In genomic region chr4:8504279-8505007, GRCh38 we compare ENCODE assay signal across 16 cellular contexts.
DNase-seq lines count a peak whose midpoint lies in the region; ATAC-seq, FAIRE-seq and TF ChIP-seq lines count a peak whose summit lies in the region.
"Had no signal": no experiment of that assay in that cellular context is flagged by ENCODE, and none has a peak within 500 bp of the region (broad histone marks: within the 10 kb centered on the region; RNA-seq: fewer than 3 reads in every experiment).

No MANE protein-coding gene starts in this region.

- H3K79me1 ChIP-seq in neuronal stem cell (ENCODE audit: low read depth, low read length) = no peaks in the 10 kb centered on the region

- CTCF ChIA-PET in activated CD4-positive, alpha-beta memory T cell treated with anti-CD3 and anti-CD28 coated beads, Interleukin-2, amount 10 ng/mL, durations not matched to agents 7 days and 5 days (lab: Charles Lee) = no interaction called here

- no peaks in the 10 kb centered on the region for H3K4me1 Mint-ChIP-seq in activated CD4-positive, alpha-beta memory T cell treated with anti-CD3 and anti-CD28 coated beads, Interleukin-2, amount 10 ng/mL, durations not matched to agents 7 days and 5 days
- H3K4me1 Mint-ChIP-seq in activated T-cell treated with anti-CD3 and anti-CD28 coated beads, Interleukin-2, amount 50 U/mL, for 4 hours (ENCODE audit: low read depth) = no peaks in the 10 kb centered on the region
- H3K4me1 Mint-ChIP-seq: activated naive CD8-positive, alpha-beta T cell treated with anti-CD3 and anti-CD28 coated beads, Interleukin-2, amount 10 ng/mL, durations not matched to agents 7 days and 5 days; CD4-positive, CD25-positive, alpha-beta regulatory T cell; stimulated activated naive CD8-positive, alpha-beta T cell treated with anti-CD3 and anti-CD28 coated beads, Interleukin-15, amount 100 ng/mL, for 72 hours had no signal

- H2BK5ac ChIP-seq in neuronal stem cell (ENCODE audit: low read length) = peak overlapping the region; percentile 57

- no peak overlapping the region for H2AFZ ChIP-seq in neuronal stem cell (ENCODE audit: low read length)

- H3K27me3 Mint-ChIP-seq in activated CD4-positive, alpha-beta memory T cell treated with anti-CD3 and anti-CD28 coated beads, Interleukin-2, amount 10 ng/mL, durations not matched to agents 7 days and 5 days = no peaks in the 10 kb centered on the region
- H3K27me3 Mint-ChIP-seq in activated T-cell treated with anti-CD3 and anti-CD28 coated beads, Interleukin-2, amount 50 U/mL, for 4 hours (ENCODE audit: low read depth) = no peaks in the 10 kb centered on the region
- H3K27me3 Mint-ChIP-seq: activated naive CD8-positive, alpha-beta T cell treated with anti-CD3 and anti-CD28 coated beads, Interleukin-2, amount 10 ng/mL, durations not matched to agents 7 days and 5 days; stimulated activated naive CD8-positive, alpha-beta T cell treated with anti-CD3 and anti-CD28 coated beads, Interleukin-15, amount 100 ng/mL, for 72 hours had no signal

- H3K27ac ChIP-seq in SJCRH30 = no peak overlapping the region
- H3K27ac ChIP-seq in neuronal stem cell (replicated peaks; ENCODE audit: low read length) = no peak overlapping the region
- H3K27ac ChIP-seq: esophagus squamous epithelium had no signal

- H3K9ac ChIP-seq in neuronal stem cell (ENCODE audit: low read depth, low read length, poor library complexity) = no peak overlapping the region

- peak overlapping the region; percentile 90 for H2AK5ac ChIP-seq in neuronal stem cell (ENCODE audit: low read depth, low read length)

- FAIRE-seq in H54 (lab: Jason Lieb, UNC) = no peak
- FAIRE-seq: colon had no signal

- H4K8ac ChIP-seq in neuronal stem cell (ENCODE audit: low read depth, low read length) = no peak overlapping the region

- H3K27ac Mint-ChIP-seq in activated CD4-positive, alpha-beta memory T cell treated with anti-CD3 and anti-CD28 coated beads, Interleukin-2, amount 10 ng/mL, durations not matched to agents 7 days and 5 days = no peak overlapping the region
- H3K27ac Mint-ChIP-seq: activated naive CD8-positive, alpha-beta T cell treated with anti-CD3 and anti-CD28 coated beads, Interleukin-2, amount 10 ng/mL, durations not matched to agents 7 days and 5 days had no signal

- peak overlapping the region; percentile 81 for H3K18ac ChIP-seq in neuronal stem cell (ENCODE audit: low read length)

- H3K27me3 ChIP-seq in SJCRH30 = no peaks in the 10 kb centered on the region
- peaks cover 0 to 15% (median 0%) of the 10 kb centered on the region in 3 experiments for H3K27me3 ChIP-seq in neuronal stem cell (ENCODE audit: control insufficient read depth in 3 of 3, insufficient read depth in 3 of 3, low read depth in 1 of 3, low read length in 3 of 3)
- H3K27me3 ChIP-seq: esophagus squamous epithelium had no signal

- H2BK120ac ChIP-seq in neuronal stem cell (ENCODE audit: low read depth, low read length) = no peak overlapping the region

- no peak for ATAC-seq in activated T-cell treated with anti-CD3 and anti-CD28 coated beads, Interleukin-2, amount 50 U/mL, for 4 hours
- ATAC-seq: stimulated activated naive CD8-positive, alpha-beta T cell treated with anti-CD3 and anti-CD28 coated beads, Interleukin-15, amount 100 ng/mL, for 72 hours had no signal

- peaks cover 60% of the 10 kb centered on the region for H3K4me1 ChIP-seq in SJCRH30
- peaks cover 12 to 26% of the 10 kb centered on the region in 2 donors for H3K4me1 ChIP-seq in neuronal stem cell (ENCODE audit: control insufficient read depth in 2 of 2, insufficient read depth in 1 of 2, low read depth in 1 of 2, low read length in 2 of 2)

- no peak overlapping the region for H3K14ac ChIP-seq in neuronal stem cell (ENCODE audit: low read length)

- WGBS in neuronal stem cell (ENCODE audit: extremely low coverage in 2 of 2, insufficient read length in 2 of 2, insufficient replicate concordance in 1 of 2), 2 donors = no CpG with 5 or more reads among the region's 15 CpGs

- no peak overlapping the region for H3K4me3 Mint-ChIP-seq in activated CD4-positive, alpha-beta memory T cell treated with anti-CD3 and anti-CD28 coated beads, Interleukin-2, amount 10 ng/mL, durations not matched to agents 7 days and 5 days
- H3K4me3 Mint-ChIP-seq in activated T-cell treated with anti-CD3 and anti-CD28 coated beads, Interleukin-2, amount 50 U/mL, for 4 hours = no peak overlapping the region
- H3K4me3 Mint-ChIP-seq: activated naive CD8-positive, alpha-beta T cell treated with anti-CD3 and anti-CD28 coated beads, Interleukin-2, amount 10 ng/mL, durations not matched to agents 7 days and 5 days; CD4-positive, CD25-positive, alpha-beta regulatory T cell; stimulated activated naive CD8-positive, alpha-beta T cell treated with anti-CD3 and anti-CD28 coated beads, Interleukin-15, amount 100 ng/mL, for 72 hours had no signal

- peak overlapping the region; percentile 60 for H3K23ac ChIP-seq in neuronal stem cell (ENCODE audit: low read depth, low read length, poor library complexity)

- H3K9me3 Mint-ChIP-seq in activated CD4-positive, alpha-beta memory T cell treated with anti-CD3 and anti-CD28 coated beads, Interleukin-2, amount 10 ng/mL, durations not matched to agents 7 days and 5 days = no peaks in the 10 kb centered on the region
- no peaks in the 10 kb centered on the region for H3K9me3 Mint-ChIP-seq in activated T-cell treated with anti-CD3 and anti-CD28 coated beads, Interleukin-2, amount 50 U/mL, for 4 hours
- H3K9me3 Mint-ChIP-seq: activated naive CD8-positive, alpha-beta T cell treated with anti-CD3 and anti-CD28 coated beads, Interleukin-2, amount 10 ng/mL, durations not matched to agents 7 days and 5 days; stimulated activated naive CD8-positive, alpha-beta T cell treated with anti-CD3 and anti-CD28 coated beads, Interleukin-15, amount 100 ng/mL, for 72 hours had no signal

- no peak overlapping the region for H2BK12ac ChIP-seq in neuronal stem cell (ENCODE audit: low read length)

- H3K4ac ChIP-seq in neuronal stem cell (ENCODE audit: low read length) = no peak overlapping the region

- TF ChIP-seq POLR2A in H54 (IDR thresholded peaks at IDR 0.05; ENCODE audit: low read depth, low read length) = no peak

- POLR2A ChIA-PET in activated CD4-positive, alpha-beta memory T cell treated with anti-CD3 and anti-CD28 coated beads, Interleukin-2, amount 10 ng/mL, durations not matched to agents 7 days and 5 days (lab: Charles Lee) = no interaction called here

- peak overlapping the region; percentile 15 for H2BK15ac ChIP-seq in neuronal stem cell (ENCODE audit: low read length)

- DNase-seq in DMS153 (lab: John Stamatoyannopoulos, UW) (peak; percentile 3), LoVo (ENCODE audit: low spot score) (peak; percentile 15), SJCRH30 (peak; percentile 46 to 60), neuronal stem cell (ENCODE audit: low spot score) (no peak), H54 (ENCODE audit: insufficient read length, low spot score) (no peak), HPDE6-E6E7 (ENCODE audit: extremely low spot score) (no peak)
- DNase-seq in activated CD4-positive, alpha-beta memory T cell treated with anti-CD3 and anti-CD28 coated beads, Interleukin-2, amount 10 ng/mL, durations not matched to agents 7 days and 5 days = no peak
- no peak for DNase-seq in activated T-cell treated with anti-CD3 and anti-CD28 coated beads, Interleukin-2, amount 50 U/mL, for 4 hours
- DNase-seq: activated naive CD8-positive, alpha-beta T cell treated with anti-CD3 and anti-CD28 coated beads, Interleukin-2, amount 10 ng/mL, durations not matched to agents 7 days and 5 days; CD4-positive, CD25-positive, alpha-beta regulatory T cell; esophagus squamous epithelium; midbrain; NCI-H1436 treated with DMSO at 0.1 percent for 48 hours; retina; stimulated activated naive CD8-positive, alpha-beta T cell treated with anti-CD3 and anti-CD28 coated beads, Interleukin-15, amount 100 ng/mL, for 72 hours had no signal

- H3K4me3 ChIP-seq in SJCRH30 = no peak overlapping the region
- H3K4me3 ChIP-seq in neuronal stem cell (ENCODE audit: low read length in 2 of 2) = no peak overlapping the region
- H3K4me3 ChIP-seq: esophagus squamous epithelium had no signal

- H4K91ac ChIP-seq in neuronal stem cell (ENCODE audit: low read depth, low read length, poor library complexity) = no peak overlapping the region

- H3K36me3 ChIP-seq in SJCRH30 (no peaks in the 10 kb centered on the region), neuronal stem cell (replicated peaks in 1 of 2; ENCODE audit: control insufficient read depth in 2 of 2, insufficient read depth in 2 of 2, low read length in 2 of 2) (no peaks in the 10 kb centered on the region)
- H3K36me3 ChIP-seq: esophagus squamous epithelium had no signal

- 0 out of 2 replicates have a peak, but pooled peaks cover 4% of the 10 kb centered on the region for H3K9me3 ChIP-seq in SJCRH30 (replicated peaks)
- peaks cover 3% of the 10 kb centered on the region in 2 donors for H3K9me3 ChIP-seq in neuronal stem cell (replicated peaks in 1 of 2; ENCODE audit: control insufficient read depth in 2 of 2, insufficient read depth in 1 of 2, low read depth in 1 of 2, low read length in 2 of 2)
- H3K9me3 ChIP-seq: esophagus squamous epithelium had no signal

- H3K36me3 Mint-ChIP-seq in activated CD4-positive, alpha-beta memory T cell treated with anti-CD3 and anti-CD28 coated beads, Interleukin-2, amount 10 ng/mL, durations not matched to agents 7 days and 5 days (ENCODE audit: low read depth) = no peaks in the 10 kb centered on the region
- H3K36me3 Mint-ChIP-seq in activated T-cell treated with anti-CD3 and anti-CD28 coated beads, Interleukin-2, amount 50 U/mL, for 4 hours (ENCODE audit: insufficient read depth) = no peaks in the 10 kb centered on the region
- H3K36me3 Mint-ChIP-seq: activated naive CD8-positive, alpha-beta T cell treated with anti-CD3 and anti-CD28 coated beads, Interleukin-2, amount 10 ng/mL, durations not matched to agents 7 days and 5 days had no signal

- no peak overlapping the region for H3K4me2 ChIP-seq in neuronal stem cell (ENCODE audit: insufficient read depth, low read length, poor library complexity, severe bottlenecking)

Comparison
In these comparisons a context has a peak if more than half of its experiments do, and no peak if none do; other contexts are left out.
1. DNase-seq: peak in DMS153 (single experiment), LoVo (single experiment) and SJCRH30 (2 of 2); none in neuronal stem cell (single experiment), H54 (single experiment), activated CD4-positive, alpha-beta memory T cell treated with anti-CD3 and anti-CD28 coated beads, Interleukin-2, amount 10 ng/mL, durations not matched to agents 7 days and 5 days (single experiment), activated T-cell treated with anti-CD3 and anti-CD28 coated beads, Interleukin-2, amount 50 U/mL, for 4 hours (single experiment) and HPDE6-E6E7 (single experiment).